Comparison of ENCODE assay signal across 1 cellular context in genomic region chr3:136250862-136251460, GRCh38.
TF ChIP-seq lines count a peak whose summit lies in the region.

No MANE protein-coding gene starts in this region.

TF ChIP-seq in HEK293, 187 proteins besides CTCF, POLR2A, EP300 and RAD21 (continued from another document):
- TF ChIP-seq ZNF692 (tag by site-specific recombination; IDR thresholded peaks at IDR 0.05) (peak; percentile 32; the same call in 1 of the 2 replicates), ELK4 (IDR thresholded peaks at IDR 0.05; ENCODE audit: borderline replicate concordance, low read depth, low read length) (no peak), ZNF548 (tag by site-specific recombination; IDR thresholded peaks at IDR 0.05) (no peak), ZNF366 (tag by site-specific recombination; conservative IDR thresholded peaks at IDR 0.05) (no peak; the same call in 1 of the 2 replicates), ZNF843 (tag by site-specific recombination; IDR thresholded peaks at IDR 0.05) (no peak), ZNF645 (tag by site-specific recombination; IDR thresholded peaks at IDR 0.05) (no peak), KLF8 (tag by site-specific recombination; IDR thresholded peaks at IDR 0.05) (no peak), OVOL3 (tag by site-specific recombination; IDR thresholded peaks at IDR 0.05) (no peak)
TF ChIP-seq in HEK293: peak in this region for 4.
